ENCODE assay signal across 20 cellular contexts in the genomic region with DNA sequence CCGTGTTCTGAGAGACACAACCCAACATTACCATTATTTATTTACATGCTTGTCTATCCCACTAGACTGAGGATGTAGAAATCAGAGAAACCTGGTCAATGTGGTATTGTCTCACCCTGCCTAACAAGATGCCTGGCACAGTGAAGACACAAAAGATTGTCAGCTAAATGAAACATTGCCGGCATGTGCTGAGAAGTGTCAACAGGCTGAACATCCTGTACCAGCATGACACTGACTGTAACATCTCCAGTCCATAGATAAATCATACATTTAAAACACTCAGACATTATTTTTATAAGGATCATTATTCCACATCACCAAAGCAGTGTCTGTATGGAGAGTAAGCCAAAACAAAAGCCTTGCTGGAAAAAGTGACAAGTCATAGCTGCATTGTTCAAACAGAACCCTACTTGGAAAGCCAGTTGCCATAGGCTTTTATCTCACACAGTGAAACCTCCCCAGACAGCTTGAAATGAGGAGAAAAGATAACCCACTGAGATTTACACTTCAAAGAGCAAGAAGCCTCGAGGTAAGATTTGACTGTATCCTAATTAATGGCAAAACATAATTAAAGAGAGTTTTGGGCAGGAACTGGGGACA.
DNase-seq lines count a peak whose midpoint lies in the region; ATAC-seq and TF ChIP-seq lines count a peak whose summit lies in the region.
"Had no signal": no experiment of that assay in that cellular context is flagged by ENCODE, and none has a peak within 500 bp of the region (broad histone marks: within the 10 kb centered on the region; RNA-seq: fewer than 3 reads in every experiment).

No MANE protein-coding gene starts in this region.

- no peaks in the 10 kb centered on the region for H3F3A ChIP-seq in GM23338 (replicated peaks; ENCODE audit: low read depth)

- peaks cover 74% of the 10 kb centered on the region for H3K4me1 Mint-ChIP-seq in GM23338
- no peaks in the 10 kb centered on the region for H3K4me1 Mint-ChIP-seq in activated T-helper 17 cell treated with anti-CD3 and anti-CD28 coated beads, Interleukin-2, amount 50 U/mL, for 72 hours
- peaks cover 92% of the 10 kb centered on the region for H3K4me1 Mint-ChIP-seq in mesothelial cell of epicardium
- H3K4me1 Mint-ChIP-seq: B cell had no signal

- H2AFZ ChIP-seq in GM23338: no peak overlapping the region

- no peaks in the 10 kb centered on the region for H3K79me2 ChIP-seq in GM23338 (replicated peaks; ENCODE audit: insufficient read depth)

- no peak overlapping the region for H3K27ac ChIP-seq in GM23338 (ENCODE audit: low read depth)
- H3K27ac ChIP-seq: left lung, vagina, VCaP had no signal

- H3K4me1 ChIP-seq in GM23338 (ENCODE audit: insufficient read depth): peaks cover 51% of the 10 kb centered on the region

- H3K36me3 Mint-ChIP-seq in GM23338 (ENCODE audit: low read depth) (no peaks in the 10 kb centered on the region), mesothelial cell of epicardium (no peaks in the 10 kb centered on the region)
- no peaks in the 10 kb centered on the region for H3K36me3 Mint-ChIP-seq in activated T-helper 17 cell treated with anti-CD3 and anti-CD28 coated beads, Interleukin-2, amount 50 U/mL, for 72 hours (ENCODE audit: low read depth)

- 0 out of 2 replicates have a peak overlapping the region, but pooled peaks have one; percentile 17 for H3K4me2 ChIP-seq in GM23338

- DNase-seq in DMS53 (lab: John Stamatoyannopoulos, UW) (peak; percentile 10), DMS53 treated with DMSO at 0.1 percent for 48 hours (lab: John Stamatoyannopoulos, UW; ENCODE audit: unreplicated experiment) (no peak), GM23338 (ENCODE audit: low spot score) (no peak), mesothelial cell of epicardium (ENCODE audit: low spot score in 2 of 2, unreplicated experiment in 2 of 2) (no peak), epidermal melanocyte (ENCODE audit: insufficient read length, low spot score) (no peak)
- no peak for DNase-seq in central memory CD4-positive, alpha-beta T cell
- DNase-seq: 8988T; activated CD4-positive, alpha-beta T cell treated with anti-CD3 and anti-CD28 coated beads, Interleukin-2, amount 50 U/mL, for 4 hours; aorta; effector CD8-positive, alpha-beta T cell; glutamatergic neuron; H7; left lung; NCI-H2171 treated with DMSO at 0.1 percent for 48 hours; T-helper 2 cell had no signal

- TF ChIP-seq CTCF in GM23338 (conservative IDR thresholded peaks at IDR 0.05; ENCODE audit: low read depth in 2 of 2) (no peak), mesothelial cell of epicardium (IDR thresholded peaks at IDR 0.05; ENCODE audit: unreplicated experiment) (no peak)

- H3K27ac Mint-ChIP-seq in GM23338 (no peak overlapping the region), mesothelial cell of epicardium (peak overlapping the region; percentile 31)
- H3K27ac Mint-ChIP-seq in activated T-helper 17 cell treated with anti-CD3 and anti-CD28 coated beads, Interleukin-2, amount 50 U/mL, for 72 hours: no peak overlapping the region
- H3K27ac Mint-ChIP-seq: B cell had no signal

- H3K27me3 Mint-ChIP-seq in GM23338 (ENCODE audit: insufficient read depth, low read depth, poor library complexity) (peaks cover 5% of the 10 kb centered on the region), mesothelial cell of epicardium (ENCODE audit: low read depth) (no peaks in the 10 kb centered on the region)
- H3K27me3 Mint-ChIP-seq in activated T-helper 17 cell treated with anti-CD3 and anti-CD28 coated beads, Interleukin-2, amount 50 U/mL, for 72 hours: no peaks in the 10 kb centered on the region

- H3K36me3 ChIP-seq in GM23338 (ENCODE audit: insufficient read depth): no peaks in the 10 kb centered on the region
- H3K36me3 ChIP-seq: left lung, vagina had no signal

- H3K9me3 Mint-ChIP-seq in GM23338: no peaks in the 10 kb centered on the region
- H3K9me3 Mint-ChIP-seq in activated T-helper 17 cell treated with anti-CD3 and anti-CD28 coated beads, Interleukin-2, amount 50 U/mL, for 72 hours: no peaks in the 10 kb centered on the region
- no peaks in the 10 kb centered on the region for H3K9me3 Mint-ChIP-seq in mesothelial cell of epicardium

- H3K4me3 Mint-ChIP-seq in GM23338 (no peak overlapping the region), mesothelial cell of epicardium (no peak overlapping the region)
- H3K4me3 Mint-ChIP-seq in activated T-helper 17 cell treated with anti-CD3 and anti-CD28 coated beads, Interleukin-2, amount 50 U/mL, for 72 hours: no peak overlapping the region
- H3K4me3 Mint-ChIP-seq: B cell had no signal

- no peaks in the 10 kb centered on the region for H3K27me3 ChIP-seq in GM23338 (ENCODE audit: insufficient read depth)
- H3K27me3 ChIP-seq: left lung, vagina had no signal

- ATAC-seq in GM23338 (no peak), esophagus mucosa (no peak)
- peak; percentile 32 for ATAC-seq in activated T-helper 17 cell treated with anti-CD3 and anti-CD28 coated beads, Interleukin-2, amount 50 U/mL, for 72 hours (replicated peaks)
- ATAC-seq: left lung had no signal

- no peaks in the 10 kb centered on the region for H4K20me1 ChIP-seq in GM23338 (replicated peaks; ENCODE audit: insufficient read depth)

- H3K4me3 ChIP-seq in GM23338: no peak overlapping the region
- H3K4me3 ChIP-seq: left lung, vagina had no signal

- no peaks in the 10 kb centered on the region for H3K9me2 ChIP-seq in GM23338 (ENCODE audit: insufficient read depth)

TF ChIP-seq in GM23338, 12 proteins besides CTCF, POLR2A, EP300 and RAD21 (continues in another document):
- TF ChIP-seq ZNF331 (CRISPR knock-in tag; IDR thresholded peaks at IDR 0.05; ENCODE audit: low read depth): no peak
- TF ChIP-seq, protein P1, sequence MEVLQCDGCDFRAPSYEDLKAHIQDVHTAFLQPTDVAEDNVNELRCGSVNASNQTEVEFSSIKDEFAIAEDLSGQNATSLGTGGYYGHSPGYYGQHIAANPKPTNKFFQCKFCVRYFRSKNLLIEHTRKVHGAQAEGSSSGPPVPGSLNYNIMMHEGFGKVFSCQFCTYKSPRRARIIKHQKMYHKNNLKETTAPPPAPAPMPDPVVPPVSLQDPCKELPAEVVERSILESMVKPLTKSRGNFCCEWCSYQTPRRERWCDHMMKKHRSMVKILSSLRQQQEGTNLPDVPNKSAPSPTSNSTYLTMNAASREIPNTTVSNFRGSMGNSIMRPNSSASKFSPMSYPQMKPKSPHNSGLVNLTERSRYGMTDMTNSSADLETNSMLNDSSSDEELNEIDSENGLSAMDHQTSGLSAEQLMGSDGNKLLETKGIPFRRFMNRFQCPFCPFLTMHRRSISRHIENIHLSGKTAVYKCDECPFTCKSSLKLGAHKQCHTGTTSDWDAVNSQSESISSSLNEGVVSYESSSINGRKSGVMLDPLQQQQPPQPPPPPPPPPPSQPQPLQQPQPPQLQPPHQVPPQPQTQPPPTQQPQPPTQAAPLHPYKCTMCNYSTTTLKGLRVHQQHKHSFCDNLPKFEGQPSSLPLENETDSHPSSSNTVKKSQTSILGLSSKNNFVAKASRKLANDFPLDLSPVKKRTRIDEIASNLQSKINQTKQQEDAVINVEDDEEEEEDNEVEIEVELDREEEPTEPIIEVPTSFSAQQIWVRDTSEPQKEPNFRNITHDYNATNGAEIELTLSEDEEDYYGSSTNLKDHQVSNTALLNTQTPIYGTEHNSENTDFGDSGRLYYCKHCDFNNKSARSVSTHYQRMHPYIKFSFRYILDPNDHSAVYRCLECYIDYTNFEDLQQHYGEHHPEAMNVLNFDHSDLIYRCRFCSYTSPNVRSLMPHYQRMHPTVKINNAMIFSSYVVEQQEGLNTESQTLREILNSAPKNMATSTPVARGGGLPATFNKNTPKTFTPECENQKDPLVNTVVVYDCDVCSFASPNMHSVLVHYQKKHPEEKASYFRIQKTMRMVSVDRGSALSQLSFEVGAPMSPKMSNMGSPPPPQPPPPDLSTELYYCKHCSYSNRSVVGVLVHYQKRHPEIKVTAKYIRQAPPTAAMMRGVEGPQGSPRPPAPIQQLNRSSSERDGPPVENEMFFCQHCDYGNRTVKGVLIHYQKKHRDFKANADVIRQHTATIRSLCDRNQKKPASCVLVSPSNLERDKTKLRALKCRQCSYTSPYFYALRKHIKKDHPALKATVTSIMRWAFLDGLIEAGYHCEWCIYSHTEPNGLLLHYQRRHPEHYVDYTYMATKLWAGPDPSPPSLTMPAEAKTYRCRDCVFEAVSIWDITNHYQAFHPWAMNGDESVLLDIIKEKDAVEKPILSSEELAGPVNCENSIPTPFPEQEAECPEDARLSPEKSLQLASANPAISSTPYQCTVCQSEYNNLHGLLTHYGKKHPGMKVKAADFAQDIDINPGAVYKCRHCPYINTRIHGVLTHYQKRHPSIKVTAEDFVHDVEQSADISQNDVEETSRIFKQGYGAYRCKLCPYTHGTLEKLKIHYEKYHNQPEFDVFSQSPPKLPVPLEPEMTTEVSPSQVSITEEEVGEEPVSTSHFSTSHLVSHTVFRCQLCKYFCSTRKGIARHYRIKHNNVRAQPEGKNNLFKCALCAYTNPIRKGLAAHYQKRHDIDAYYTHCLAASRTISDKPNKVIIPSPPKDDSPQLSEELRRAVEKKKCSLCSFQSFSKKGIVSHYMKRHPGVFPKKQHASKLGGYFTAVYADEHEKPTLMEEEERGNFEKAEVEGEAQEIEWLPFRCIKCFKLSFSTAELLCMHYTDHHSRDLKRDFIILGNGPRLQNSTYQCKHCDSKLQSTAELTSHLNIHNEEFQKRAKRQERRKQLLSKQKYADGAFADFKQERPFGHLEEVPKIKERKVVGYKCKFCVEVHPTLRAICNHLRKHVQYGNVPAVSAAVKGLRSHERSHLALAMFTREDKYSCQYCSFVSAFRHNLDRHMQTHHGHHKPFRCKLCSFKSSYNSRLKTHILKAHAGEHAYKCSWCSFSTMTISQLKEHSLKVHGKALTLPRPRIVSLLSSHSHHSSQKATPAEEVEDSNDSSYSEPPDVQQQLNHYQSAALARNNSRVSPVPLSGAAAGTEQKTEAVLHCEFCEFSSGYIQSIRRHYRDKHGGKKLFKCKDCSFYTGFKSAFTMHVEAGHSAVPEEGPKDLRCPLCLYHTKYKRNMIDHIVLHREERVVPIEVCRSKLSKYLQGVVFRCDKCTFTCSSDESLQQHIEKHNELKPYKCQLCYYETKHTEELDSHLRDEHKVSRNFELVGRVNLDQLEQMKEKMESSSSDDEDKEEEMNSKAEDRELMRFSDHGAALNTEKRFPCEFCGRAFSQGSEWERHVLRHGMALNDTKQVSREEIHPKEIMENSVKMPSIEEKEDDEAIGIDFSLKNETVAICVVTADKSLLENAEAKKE (CRISPR knock-in tag; IDR thresholded peaks at IDR 0.05): no peak
